ENCODE assay signal across 20 cellular contexts in the genomic region with DNA sequence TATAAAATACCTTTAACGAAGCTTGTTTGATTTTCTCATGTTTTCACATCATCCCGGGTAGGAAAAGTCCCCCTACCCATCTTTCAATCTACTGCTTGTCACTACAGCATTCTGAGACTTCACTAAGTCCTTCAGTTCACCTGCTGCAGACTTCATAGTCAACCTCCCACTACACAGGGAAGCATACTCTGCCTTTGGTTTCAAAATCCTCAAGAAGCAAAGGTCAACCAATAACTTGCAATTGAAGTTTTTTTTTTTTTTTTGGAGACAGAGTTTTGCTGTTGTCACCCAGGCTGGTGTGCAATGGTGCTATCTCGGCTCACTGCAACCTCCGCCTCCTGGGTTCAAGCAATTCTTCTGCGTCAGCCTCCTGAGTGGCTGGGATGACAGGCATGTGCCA. TPM values are rescaled to one million over a fixed set of nuclear protein-coding genes. Genes with fewer than 3 reads are reported as not detected.
"Had no signal": no experiment of that assay in that cellular context is flagged by ENCODE, and none has a peak within 500 bp of the region (broad histone marks: within the 10 kb centered on the region; RNA-seq: fewer than 3 reads in every experiment).

No MANE protein-coding gene starts in this region.

- H3K27ac Mint-ChIP-seq: activated CD8-positive, alpha-beta T cell treated with anti-CD3 and anti-CD28 coated beads, Interleukin-2, amount 10 ng/mL, durations not matched to agents 7 days and 5 days; activated naive CD4-positive, alpha-beta T cell treated with anti-CD3 and anti-CD28 coated beads for 36 hours; WTC11 had no signal

- H3K9me3 Mint-ChIP-seq: activated naive CD4-positive, alpha-beta T cell treated with anti-CD3 and anti-CD28 coated beads for 36 hours; activated naive CD8-positive, alpha-beta T cell treated with anti-CD3 and anti-CD28 coated beads, Interleukin-2, amount 50 U/mL, for 24 hours; WTC11 had no signal

- H3K27me3 Mint-ChIP-seq: activated CD8-positive, alpha-beta memory T cell treated with anti-CD3 and anti-CD28 coated beads, Interleukin-2, amount 10 ng/mL, durations not matched to agents 7 days and 5 days; activated naive CD8-positive, alpha-beta T cell treated with anti-CD3 and anti-CD28 coated beads, Interleukin-2, amount 50 U/mL, for 24 hours; naive thymus-derived CD8-positive, alpha-beta T cell had no signal

- H3K36me3 Mint-ChIP-seq: naive thymus-derived CD8-positive, alpha-beta T cell; WTC11 had no signal

- DNase-seq: activated CD4-positive, alpha-beta T cell treated with anti-CD3 and anti-CD28 coated beads for 1 hour; activated CD4-positive, alpha-beta T cell treated with anti-CD3 and anti-CD28 coated beads, Interleukin-2, amount 50 U/mL, for 1 hour; activated CD8-positive, alpha-beta memory T cell treated with anti-CD3 and anti-CD28 coated beads, Interleukin-2, amount 10 ng/mL, durations not matched to agents 7 days and 5 days; activated CD8-positive, alpha-beta T cell treated with anti-CD3 and anti-CD28 coated beads, Interleukin-2, amount 10 ng/mL, durations not matched to agents 7 days and 5 days; activated effector memory CD4-positive, alpha-beta T cell treated with Interleukin-2 at 50 U/mL for 16 hours; activated naive CD4-positive, alpha-beta T cell treated with anti-CD3 and anti-CD28 coated beads for 36 hours; activated naive CD8-positive, alpha-beta T cell treated with anti-CD3 and anti-CD28 coated beads, Interleukin-2, amount 50 U/mL, for 24 hours; activated T-cell treated with anti-CD3 and anti-CD28 coated beads, Interleukin-2, amount 50 U/mL, for 72 hours; effector CD8-positive, alpha-beta T cell; esophagus squamous epithelium; foreskin melanocyte; heart right ventricle; midbrain; naive thymus-derived CD8-positive, alpha-beta T cell; right cardiac atrium; spleen; stimulated activated naive CD4-positive, alpha-beta T cell treated with Interleukin-2 at 50 U/mL for 16 hours; trophoblast cell had no signal

- H3K4me3 Mint-ChIP-seq: activated CD8-positive, alpha-beta memory T cell treated with anti-CD3 and anti-CD28 coated beads, Interleukin-2, amount 10 ng/mL, durations not matched to agents 7 days and 5 days; activated CD8-positive, alpha-beta T cell treated with anti-CD3 and anti-CD28 coated beads, Interleukin-2, amount 10 ng/mL, durations not matched to agents 7 days and 5 days; activated naive CD4-positive, alpha-beta T cell treated with anti-CD3 and anti-CD28 coated beads for 36 hours; activated naive CD8-positive, alpha-beta T cell treated with anti-CD3 and anti-CD28 coated beads, Interleukin-2, amount 50 U/mL, for 24 hours; WTC11 had no signal

- ATAC-seq: activated CD8-positive, alpha-beta memory T cell treated with anti-CD3 and anti-CD28 coated beads, Interleukin-2, amount 10 ng/mL, durations not matched to agents 7 days and 5 days; activated CD8-positive, alpha-beta T cell treated with anti-CD3 and anti-CD28 coated beads, Interleukin-2, amount 10 ng/mL, durations not matched to agents 7 days and 5 days; activated naive CD8-positive, alpha-beta T cell treated with anti-CD3 and anti-CD28 coated beads, Interleukin-2, amount 50 U/mL, for 24 hours; activated T-cell treated with anti-CD3 and anti-CD28 coated beads, Interleukin-2, amount 50 U/mL, for 72 hours; heart right ventricle; naive thymus-derived CD8-positive, alpha-beta T cell; right cardiac atrium; SK-N-SH treated with all-trans-retinoic acid at 6 μM for 48 hours; WTC11 had no signal

RNA-seq across cellular contexts. Expression of gene PTPN22, which starts 4.7 kb away (rescaled TPM):
- total RNA-seq: WTC11 had no signal
